ENCODE assay signal across 18 cellular contexts in genomic region chr4:101993002-101993840, GRCh38.
A peak's percentile ranks its signal among the peaks of the same experiment; 100 is the strongest.
DNase-seq lines count a peak whose midpoint lies in the region; ATAC-seq and TF ChIP-seq lines count a peak whose summit lies in the region.
"Had no signal": no experiment of that assay in that cellular context is flagged by ENCODE, and none has a peak within 500 bp of the region (broad histone marks: within the 10 kb centered on the region; RNA-seq: fewer than 3 reads in every experiment).

No MANE protein-coding gene starts in this region.

- H3K27ac Mint-ChIP-seq in GM23338: no peak overlapping the region
- H3K27ac Mint-ChIP-seq in memory B cell: peak overlapping the region; percentile 83
- H3K27ac Mint-ChIP-seq in activated CD8-positive, alpha-beta T cell treated with anti-CD3 and anti-CD28 coated beads for 36 hours: no peak overlapping the region
- H3K27ac Mint-ChIP-seq: activated naive CD4-positive, alpha-beta T cell treated with anti-CD3 and anti-CD28 coated beads, Interleukin-2, amount 50 U/mL, for 72 hours; immature natural killer cell; mesothelial cell of epicardium; stimulated activated effector memory CD8-positive, alpha-beta T cell treated with anti-CD3 and anti-CD28 coated beads, Interleukin-12 subunit alpha, Interleukin-12 subunit beta, amount 100 ng/mL, for 72 hours; T-helper 2 cell treated with Interferon-gamma antibody and Interleukin-4, amounts not matched to agents 5 μg/mL and 100 μg/mL, for 36 hours had no signal

- no peaks in the 10 kb centered on the region for H4K20me1 ChIP-seq in DND-41 (ENCODE audit: insufficient read depth, low read length)
- no peaks in the 10 kb centered on the region for H4K20me1 ChIP-seq in GM23338 (replicated peaks; ENCODE audit: insufficient read depth)
- H4K20me1 ChIP-seq in OCI-LY1 (ENCODE audit: insufficient read depth, low read length): no peaks in the 10 kb centered on the region

- ATAC-seq in DND-41 (ENCODE audit: insufficient read depth, low read depth) (no peak), GM23338 (no peak), memory B cell (ENCODE audit: low read depth) (peak; percentile 59), HG03460 (IDR thresholded peaks at IDR 0.05; ENCODE audit: unreplicated experiment) (no peak)
- ATAC-seq in activated CD8-positive, alpha-beta T cell treated with anti-CD3 and anti-CD28 coated beads for 36 hours: no peak
- ATAC-seq: activated naive CD4-positive, alpha-beta T cell treated with anti-CD3 and anti-CD28 coated beads, Interleukin-2, amount 50 U/mL, for 72 hours; stimulated activated effector memory CD8-positive, alpha-beta T cell treated with anti-CD3 and anti-CD28 coated beads, Interleukin-12 subunit alpha, Interleukin-12 subunit beta, amount 100 ng/mL, for 72 hours had no signal

- H3K4me3 Mint-ChIP-seq in GM23338: no peak overlapping the region
- H3K4me3 Mint-ChIP-seq in memory B cell: no peak overlapping the region
- no peak overlapping the region for H3K4me3 Mint-ChIP-seq in activated CD8-positive, alpha-beta T cell treated with anti-CD3 and anti-CD28 coated beads for 36 hours
- H3K4me3 Mint-ChIP-seq: CD14-positive monocyte; immature natural killer cell; mesothelial cell of epicardium; stimulated activated effector memory CD8-positive, alpha-beta T cell treated with anti-CD3 and anti-CD28 coated beads, Interleukin-12 subunit alpha, Interleukin-12 subunit beta, amount 100 ng/mL, for 72 hours; T-helper 2 cell treated with Interferon-gamma antibody and Interleukin-4, amounts not matched to agents 5 μg/mL and 100 μg/mL, for 36 hours had no signal

- no peak overlapping the region for H3K4me3 ChIP-seq in DND-41 (ENCODE audit: low read depth in 1 of 2, low read length in 2 of 2)
- H3K4me3 ChIP-seq in GM23338: no peak overlapping the region
- H3K4me3 ChIP-seq in OCI-LY1 (ENCODE audit: low read depth, low read length, poor library complexity, severe bottlenecking): no peak overlapping the region
- H3K4me3 ChIP-seq: cardiac muscle cell had no signal

- intact Hi-C loops in activated CD8-positive, alpha-beta T cell treated with anti-CD3 and anti-CD28 coated beads for 36 hours (cut with micrococcal nuclease): no loop called here

- H3K4me1 ChIP-seq in DND-41 (ENCODE audit: insufficient read depth, low read length) (no peaks in the 10 kb centered on the region), GM23338 (ENCODE audit: insufficient read depth) (peaks cover 4% of the 10 kb centered on the region; the same call in 1 of the 2 replicates), OCI-LY1 (ENCODE audit: insufficient read depth, low read length, severe bottlenecking) (peaks cover 7% of the 10 kb centered on the region)

- H3K4me2 ChIP-seq in DND-41 (ENCODE audit: insufficient read depth, low read length): no peak overlapping the region
- no peak overlapping the region for H3K4me2 ChIP-seq in GM23338
- H3K4me2 ChIP-seq in OCI-LY1 (ENCODE audit: low read length): no peak overlapping the region

- no peaks in the 10 kb centered on the region for H3K36me3 ChIP-seq in DND-41 (ENCODE audit: insufficient read depth, low read length)
- H3K36me3 ChIP-seq in GM23338 (ENCODE audit: insufficient read depth): no peaks in the 10 kb centered on the region
- no peaks in the 10 kb centered on the region for H3K36me3 ChIP-seq in OCI-LY1 (ENCODE audit: insufficient read depth, low read length)
- H3K36me3 ChIP-seq: cardiac muscle cell had no signal

- no peaks in the 10 kb centered on the region for H3K27me3 ChIP-seq in DND-41 (ENCODE audit: insufficient read depth, low read length, poor library complexity)
- H3K27me3 ChIP-seq in GM23338 (ENCODE audit: insufficient read depth): no peaks in the 10 kb centered on the region
- no peaks in the 10 kb centered on the region for H3K27me3 ChIP-seq in OCI-LY1 (ENCODE audit: insufficient read depth, low read length)
- H3K27me3 ChIP-seq: cardiac muscle cell had no signal

- H3K36me3 Mint-ChIP-seq in GM23338 (ENCODE audit: low read depth) (no peaks in the 10 kb centered on the region), memory B cell (peaks cover 54% of the 10 kb centered on the region)
- no peaks in the 10 kb centered on the region for H3K36me3 Mint-ChIP-seq in activated CD8-positive, alpha-beta T cell treated with anti-CD3 and anti-CD28 coated beads for 36 hours (ENCODE audit: low read depth)
- H3K36me3 Mint-ChIP-seq: activated naive CD4-positive, alpha-beta T cell treated with anti-CD3 and anti-CD28 coated beads, Interleukin-2, amount 50 U/mL, for 72 hours; CD14-positive monocyte; immature natural killer cell; stimulated activated effector memory CD8-positive, alpha-beta T cell treated with anti-CD3 and anti-CD28 coated beads, Interleukin-12 subunit alpha, Interleukin-12 subunit beta, amount 100 ng/mL, for 72 hours had no signal

- H3K79me2 ChIP-seq in DND-41 (ENCODE audit: insufficient read depth, low read length) (no peaks in the 10 kb centered on the region), GM23338 (replicated peaks; ENCODE audit: insufficient read depth) (no peaks in the 10 kb centered on the region), OCI-LY1 (ENCODE audit: insufficient read depth, low read length) (no peaks in the 10 kb centered on the region)

- no peaks in the 10 kb centered on the region for H3K27me3 Mint-ChIP-seq in GM23338 (ENCODE audit: insufficient read depth, low read depth, poor library complexity)
- H3K27me3 Mint-ChIP-seq in memory B cell: no peaks in the 10 kb centered on the region
- no peaks in the 10 kb centered on the region for H3K27me3 Mint-ChIP-seq in activated CD8-positive, alpha-beta T cell treated with anti-CD3 and anti-CD28 coated beads for 36 hours

- H3K4me1 Mint-ChIP-seq in GM23338 (no peaks in the 10 kb centered on the region), memory B cell (peaks cover 66% of the 10 kb centered on the region)
- H3K4me1 Mint-ChIP-seq in activated CD8-positive, alpha-beta T cell treated with anti-CD3 and anti-CD28 coated beads for 36 hours (ENCODE audit: low read depth): no peaks in the 10 kb centered on the region
- H3K4me1 Mint-ChIP-seq: immature natural killer cell; stimulated activated effector memory CD8-positive, alpha-beta T cell treated with anti-CD3 and anti-CD28 coated beads, Interleukin-12 subunit alpha, Interleukin-12 subunit beta, amount 100 ng/mL, for 72 hours had no signal

- H3K9me2 ChIP-seq in GM23338 (ENCODE audit: insufficient read depth) (no peaks in the 10 kb centered on the region), OCI-LY1 (ENCODE audit: low read depth, low read length) (no peaks in the 10 kb centered on the region)

- TF ChIP-seq CTCF in DND-41 (IDR thresholded peaks at IDR 0.05; ENCODE audit: borderline replicate concordance, extremely low read depth, low read length, poor library complexity, severe bottlenecking) (no peak), GM23338 (conservative IDR thresholded peaks at IDR 0.05; ENCODE audit: low read depth in 2 of 2) (no peak), OCI-LY1 (IDR thresholded peaks at IDR 0.05; ENCODE audit: low read length) (no peak)
- TF ChIP-seq CTCF in activated CD8-positive, alpha-beta T cell treated with anti-CD3 and anti-CD28 coated beads for 36 hours (IDR thresholded peaks at IDR 0.05): no peak

- DNase-seq in DND-41: no peak
- no peak for DNase-seq in GM23338 (ENCODE audit: low spot score)
- no peak for DNase-seq in memory B cell (ENCODE audit: low spot score in 2 of 2)
- DNase-seq in SKM-1 (lab: John Stamatoyannopoulos, UW; ENCODE audit: unreplicated experiment): no peak
- no peak for DNase-seq in CD1c-positive myeloid dendritic cell (ENCODE audit: extremely low spot score)
- DNase-seq in activated CD8-positive, alpha-beta T cell treated with anti-CD3 and anti-CD28 coated beads for 36 hours: no peak
- DNase-seq: activated CD4-positive, alpha-beta T cell treated with anti-CD3 and anti-CD28 coated beads for 48 hours; activated T-cell treated with anti-CD3 and anti-CD28 coated beads for 4 hours; immature natural killer cell; NCI-H1694 had no signal

- 0 out of 2 replicates have a peak overlapping the region, but pooled peaks have one; percentile 15 for H2AFZ ChIP-seq in DND-41 (ENCODE audit: low read depth, low read length)
- H2AFZ ChIP-seq in GM23338: 0 out of 2 replicates have a peak overlapping the region, but pooled peaks have one; percentile 4
- H2AFZ ChIP-seq in OCI-LY1 (ENCODE audit: low read length): no peak overlapping the region

- POLR2A ChIA-PET in activated CD8-positive, alpha-beta T cell treated with anti-CD3 and anti-CD28 coated beads for 36 hours (lab: Charles Lee): no interaction called here

- H3K9me3 Mint-ChIP-seq in GM23338 (no peaks in the 10 kb centered on the region; the same call in 2 of the 3 replicates), memory B cell (peaks cover 2% of the 10 kb centered on the region)
- H3K9me3 Mint-ChIP-seq in activated CD8-positive, alpha-beta T cell treated with anti-CD3 and anti-CD28 coated beads for 36 hours: no peaks in the 10 kb centered on the region
- H3K9me3 Mint-ChIP-seq: T-helper 2 cell treated with Interferon-gamma antibody and Interleukin-4, amounts not matched to agents 5 μg/mL and 100 μg/mL, for 36 hours had no signal

- CTCF ChIA-PET in activated CD8-positive, alpha-beta T cell treated with anti-CD3 and anti-CD28 coated beads for 36 hours (lab: Charles Lee): interaction anchor here (1.7 kb wide), 1 partner anchor 29 kb away, joined by 3 read pairs; no protein-coding TSS in a partner anchor

- H3K9ac ChIP-seq in DND-41 (ENCODE audit: low read depth, low read length) (no peak overlapping the region), OCI-LY1 (ENCODE audit: low read length) (no peak overlapping the region)

- H3K9me3 ChIP-seq in DND-41 (ENCODE audit: insufficient read depth, low read length, severe bottlenecking) (no peaks in the 10 kb centered on the region), OCI-LY1 (ENCODE audit: low read length) (no peaks in the 10 kb centered on the region)

- no peaks in the 10 kb centered on the region for H3F3A ChIP-seq in GM23338 (replicated peaks; ENCODE audit: low read depth)
- H3F3A ChIP-seq in OCI-LY1 (ENCODE audit: insufficient read depth, low read length): no peaks in the 10 kb centered on the region

- H3K27ac ChIP-seq in DND-41 (ENCODE audit: low read length): no peak overlapping the region
- H3K27ac ChIP-seq in GM23338 (ENCODE audit: low read depth): no peak overlapping the region
- H3K27ac ChIP-seq in OCI-LY1 (ENCODE audit: low read depth, low read length, poor library complexity, severe bottlenecking): peak overlapping the region; percentile 2
- H3K27ac ChIP-seq: cardiac muscle cell had no signal
